ENCODE assay signal across 29 cellular contexts in the genomic region with DNA sequence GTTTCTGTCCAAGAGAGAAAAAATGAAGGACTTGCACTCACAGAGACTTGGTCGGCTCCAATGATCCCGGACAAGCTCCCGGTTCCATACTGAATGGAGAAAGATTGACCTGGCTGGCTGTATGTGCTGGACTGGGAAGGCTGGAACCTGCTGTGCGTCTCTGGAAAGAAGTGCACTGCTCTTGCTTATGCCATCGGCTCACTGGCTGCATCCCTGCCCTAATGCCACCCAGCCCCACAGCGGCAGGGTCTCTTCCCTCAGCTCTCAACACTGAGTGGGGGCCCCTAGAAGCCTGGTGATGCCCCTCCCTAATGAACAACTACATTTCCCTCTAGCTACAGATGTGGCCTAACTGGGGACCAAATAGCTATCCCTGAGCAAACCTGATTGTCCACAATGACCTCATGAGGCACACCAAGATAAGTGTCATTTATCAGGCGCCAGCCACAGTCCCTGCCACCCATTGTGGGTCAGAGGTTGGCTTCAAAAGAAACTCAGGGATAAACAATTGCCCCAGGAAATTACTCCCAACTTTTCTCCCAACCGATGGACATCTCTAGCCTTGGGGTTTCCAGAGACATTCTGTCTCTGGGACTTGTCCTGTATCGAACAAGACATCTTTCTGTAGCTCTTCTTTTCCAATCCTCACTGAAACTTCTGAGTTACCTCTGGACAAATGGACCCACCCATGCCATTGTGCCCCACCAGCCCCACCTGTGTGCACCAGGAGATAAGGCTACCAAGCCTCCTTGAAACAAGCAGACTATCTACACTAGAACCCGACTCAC. TPM values are rescaled to one million over a fixed set of nuclear protein-coding genes. Genes with fewer than 3 reads are reported as not detected.
DNase-seq lines count a peak whose midpoint lies in the region; ATAC-seq, FAIRE-seq and TF ChIP-seq lines count a peak whose summit lies in the region.
"Had no signal": no experiment of that assay in that cellular context is flagged by ENCODE, and none has a peak within 500 bp of the region (broad histone marks: within the 10 kb centered on the region; RNA-seq: fewer than 3 reads in every experiment).

No MANE protein-coding gene starts in this region.

- H3K27me3 Mint-ChIP-seq in Calu3 (ENCODE audit: unreplicated experiment): no peaks in the 10 kb centered on the region
- H3K27me3 Mint-ChIP-seq in osteocyte (ENCODE audit: unreplicated experiment): peaks cover 16% of the 10 kb centered on the region

- H3K27ac Mint-ChIP-seq in Calu3 (ENCODE audit: unreplicated experiment) (peak overlapping the region; percentile 91), osteocyte (ENCODE audit: unreplicated experiment) (no peak overlapping the region)
- H3K27ac Mint-ChIP-seq: CD8-positive, alpha-beta T cell; nephron progenitor cell had no signal

- TF ChIP-seq POLR2A in endothelial cell of umbilical vein (IDR thresholded peaks at IDR 0.05; ENCODE audit: low read depth, low read length): no peak

- CTCF ChIA-PET in Calu3 (lab: Charles Lee) (interaction anchor here (0.6 to 3.9 kb wide), 6 partner anchors 9 to 44 kb away, joined by 3 to 11 read pairs (median 6); no protein-coding TSS in a partner anchor), PC-9 (lab: Charles Lee) (interaction anchor here (0.6 to 1.0 kb wide), 3 partner anchors 44 to 591 kb away, joined by 3 to 5 read pairs (median 4); a partner anchor contains a TSS), endothelial cell of umbilical vein (lab: Charles Lee) (interaction anchor here (0.6 to 3.0 kb wide), 6 partner anchors 10 to 85 kb away, joined by 3 to 16 read pairs (median 4); no protein-coding TSS in a partner anchor)

- H2AFZ ChIP-seq in PC-9 (peak overlapping the region; percentile 49; the same call in 1 of the 2 replicates), endothelial cell of umbilical vein (ENCODE audit: low read depth, low read length) (peak overlapping the region; percentile 23)

- H3K9me3 ChIP-seq in PC-9 (ENCODE audit: insufficient read depth, low read depth) (no peaks in the 10 kb centered on the region; the same call in 1 of the 2 replicates), endothelial cell of umbilical vein (replicated peaks; ENCODE audit: control insufficient read depth, insufficient read depth, low read length) (no peaks in the 10 kb centered on the region)
- H3K9me3 ChIP-seq: gastrocnemius medialis, lower lobe of right lung, Peyer's patch, right atrium auricular region, thyroid gland, vagina had no signal

- TSS peak; percentile 12 for BruUV-seq in Calu3 (replicated peaks; lab: Mats Ljungman, UMichigan)
- BruUV-seq in PC-9 (replicated peaks; lab: Mats Ljungman, UMichigan): TSS peak; percentile 55
- BruUV-seq in endothelial cell of umbilical vein (replicated peaks; lab: Mats Ljungman, UMichigan): no TSS peak

- H3K4me1 ChIP-seq in PC-9 (replicated peaks; ENCODE audit: insufficient read depth): peaks cover 28% of the 10 kb centered on the region
- peaks cover 13% of the 10 kb centered on the region for H3K4me1 ChIP-seq in endothelial cell of umbilical vein (ENCODE audit: control insufficient read depth, extremely low read depth, insufficient read depth, low read length)
- H3K4me1 ChIP-seq: gastrocnemius medialis, Peyer's patch, right atrium auricular region, vagina had no signal

- H3K27ac ChIP-seq in PC-9 (peak overlapping the region; percentile 88), endothelial cell of umbilical vein (ENCODE audit: insufficient read depth, low read depth, low read length) (peak overlapping the region; percentile 36)
- H3K27ac ChIP-seq: gastrocnemius medialis, lower lobe of right lung, Peyer's patch, right atrium auricular region, thyroid gland, vagina had no signal

- H4K20me1 ChIP-seq in PC-9 (ENCODE audit: insufficient read depth) (no peaks in the 10 kb centered on the region), endothelial cell of umbilical vein (replicated peaks; ENCODE audit: control insufficient read depth, extremely low read depth, insufficient read depth, low read length) (no peaks in the 10 kb centered on the region)

- POLR2A ChIA-PET in PC-9 (lab: Charles Lee; ENCODE audit: unreplicated experiment) (no interaction called here), endothelial cell of umbilical vein (lab: Charles Lee) (no interaction called here)

- dilution Hi-C loops in endothelial cell of umbilical vein (cut with MboI; ENCODE audit: extremely low pct_ligation_motif_present, low sequenced_read_pairs): no loop called here

- H3K27me3 ChIP-seq in PC-9 (ENCODE audit: insufficient read depth, low read depth) (no peaks in the 10 kb centered on the region), endothelial cell of umbilical vein (ENCODE audit: control insufficient read depth in 2 of 2, insufficient read depth in 2 of 2, low read length in 2 of 2) (no peaks in the 10 kb centered on the region)
- H3K27me3 ChIP-seq: gastrocnemius medialis, Peyer's patch, right atrium auricular region, thyroid gland, vagina had no signal

- ATAC-seq in GM21528 (IDR thresholded peaks at IDR 0.05; ENCODE audit: low FRiP score, unreplicated experiment) (no peak), GM19395 (IDR thresholded peaks at IDR 0.05; ENCODE audit: unreplicated experiment) (no peak)
- ATAC-seq: CD8-positive, alpha-beta T cell; gastrocnemius medialis; GM12878; lower lobe of right lung had no signal

- H3K9me2 ChIP-seq in PC-9 (ENCODE audit: insufficient read depth): no peaks in the 10 kb centered on the region

- no peaks in the 10 kb centered on the region for H3K36me3 ChIP-seq in PC-9 (ENCODE audit: low read depth)
- no peaks in the 10 kb centered on the region for H3K36me3 ChIP-seq in endothelial cell of umbilical vein (ENCODE audit: control insufficient read depth in 2 of 2, extremely low read depth in 1 of 2, insufficient read depth in 2 of 2, low read length in 2 of 2)
- H3K36me3 ChIP-seq: gastrocnemius medialis, lower lobe of right lung, Peyer's patch, right atrium auricular region, thyroid gland, vagina had no signal

- H3K9me1 ChIP-seq in endothelial cell of umbilical vein (replicated peaks; ENCODE audit: control insufficient read depth, extremely low read depth, insufficient read depth, low read length): no peaks in the 10 kb centered on the region

- TF ChIP-seq CTCF in Calu3 (IDR thresholded peaks at IDR 0.05; ENCODE audit: unreplicated experiment): no peak
- no peak for TF ChIP-seq CTCF in PC-9 (conservative IDR thresholded peaks at IDR 0.05)
- TF ChIP-seq CTCF in endothelial cell of umbilical vein (IDR thresholded peaks at IDR 0.05; ENCODE audit: extremely low read depth in 1 of 2, insufficient read depth in 1 of 2, low read depth in 1 of 2, low read length in 2 of 2): no peak
- TF ChIP-seq CTCF in osteocyte (IDR thresholded peaks at IDR 0.05): no peak

- H3K79me2 ChIP-seq in PC-9 (ENCODE audit: low read depth) (no peaks in the 10 kb centered on the region), endothelial cell of umbilical vein (ENCODE audit: control insufficient read depth, insufficient read depth, low read length) (no peaks in the 10 kb centered on the region)

- H3K4me3 Mint-ChIP-seq in Calu3 (ENCODE audit: low read depth, unreplicated experiment) (peak overlapping the region; percentile 68), osteocyte (ENCODE audit: unreplicated experiment) (no peak overlapping the region)
- H3K4me3 Mint-ChIP-seq: CD8-positive, alpha-beta T cell; central memory CD8-positive, alpha-beta T cell; nephron progenitor cell had no signal

- DNase-seq in Calu3 (peak; percentile 66), PC-9 (peak; percentile 54 to 79), endothelial cell of umbilical vein (ENCODE audit: low read depth, low spot score) (no peak), osteocyte (ENCODE audit: extremely low spot score, unreplicated experiment) (peak; percentile 68), mesenteric fat pad (ENCODE audit: low spot score) (no peak)
- DNase-seq in activated CD8-positive, alpha-beta memory T cell treated with anti-CD3 and anti-CD28 coated beads for 24 hours: no peak
- DNase-seq: activated CD4-positive, alpha-beta T cell treated with anti-CD3 and anti-CD28 coated beads, Interleukin-2, amount 50 U/mL, for 48 hours; activated CD4-positive, CD25-positive, alpha-beta regulatory T cell treated with anti-CD3 and anti-CD28 coated beads, Interleukin-2, amount 50 U/mL, for 72 hours; activated naive CD4-positive, alpha-beta T cell; CD8-positive, alpha-beta T cell; DMS 273 treated with DMSO at 0.1 percent for 48 hours; gastrocnemius medialis; Karpas-422; lower lobe of right lung; NCI-H146; NCI-H2107; NCI-H345; NCI-H69; nephron progenitor cell; Peyer's patch; thyroid gland had no signal

- H3K4me1 Mint-ChIP-seq in Calu3 (ENCODE audit: low read depth, unreplicated experiment) (peaks cover 66% of the 10 kb centered on the region), osteocyte (ENCODE audit: unreplicated experiment) (peaks cover 9% of the 10 kb centered on the region)
- H3K4me1 Mint-ChIP-seq: central memory CD8-positive, alpha-beta T cell had no signal

- FAIRE-seq in endothelial cell of umbilical vein (lab: Jason Lieb, UNC): no peak
- FAIRE-seq: GM12878 had no signal

- H3K4me2 ChIP-seq in PC-9 (peak overlapping the region; percentile 76), endothelial cell of umbilical vein (ENCODE audit: insufficient read depth, low read length) (peak overlapping the region; percentile 5)
- H3K4me2 ChIP-seq: smooth muscle cell had no signal

- peak overlapping the region; percentile 36; the same call in 1 of the 2 replicates for H3K4me3 ChIP-seq in PC-9
- no peak overlapping the region for H3K4me3 ChIP-seq in endothelial cell of umbilical vein (replicated peaks in 1 of 3; ENCODE audit: insufficient read depth in 1 of 3, low read depth in 1 of 3, low read length in 3 of 3)
- H3K4me3 ChIP-seq: gastrocnemius medialis, GM12878, Peyer's patch, right atrium auricular region, smooth muscle cell, thyroid gland, vagina had no signal

- H3K36me3 Mint-ChIP-seq in Calu3 (ENCODE audit: insufficient read depth, unreplicated experiment) (peaks cover 47% of the 10 kb centered on the region), osteocyte (ENCODE audit: unreplicated experiment) (no peaks in the 10 kb centered on the region)
- H3K36me3 Mint-ChIP-seq: CD8-positive, alpha-beta T cell had no signal

- peaks cover 24% of the 10 kb centered on the region for H3F3A ChIP-seq in PC-9 (ENCODE audit: insufficient read depth, low read depth)

- no peak overlapping the region for H3K9ac ChIP-seq in endothelial cell of umbilical vein (replicated peaks; ENCODE audit: extremely low read depth, insufficient read depth, low read length)

- intact Hi-C loops in Calu3 (cut with micrococcal nuclease; ENCODE audit: unreplicated experiment) (loop anchor here (5.0 kb wide), 2 partner anchors 36 to 39 kb away; no protein-coding TSS in a partner anchor), PC-9 (cut with micrococcal nuclease; ENCODE audit: unreplicated experiment) (no loop called here), endothelial cell of umbilical vein (cut with micrococcal nuclease) (no loop called here)

- H3K9me3 Mint-ChIP-seq in Calu3 (ENCODE audit: low read depth, unreplicated experiment) (no peaks in the 10 kb centered on the region), osteocyte (ENCODE audit: unreplicated experiment) (no peaks in the 10 kb centered on the region)
- H3K9me3 Mint-ChIP-seq: CD8-positive, alpha-beta T cell; central memory CD8-positive, alpha-beta T cell had no signal

RNA-seq across cellular contexts. Expression of a gene that starts 2.5 kb away (rescaled TPM):
- 425 and 457 TPM in 2 replicates for total RNA-seq in Calu3 (2022)
- total RNA-seq in PC-9 (2021): 0.65 and 1.2 TPM in 2 replicates
- not detected in 2 replicates for total RNA-seq in endothelial cell of umbilical vein
- 0.11 and 0.17 TPM in 2 replicates for polyA plus RNA-seq in endothelial cell of umbilical vein
- polyA plus RNA-seq in endothelial cell of umbilical vein (2011; cell fraction: cytosol; rRNA removed): 0.07 and 0.08 TPM in 2 replicates
- not detected in 2 replicates for polyA plus RNA-seq in endothelial cell of umbilical vein (2011; cell fraction: nucleus; rRNA removed)
- polyA plus RNA-seq in endothelial cell of umbilical vein (2012): 0.11 TPM in 1 of 2 replicates, not detected in the other
- polyA minus RNA-seq in endothelial cell of umbilical vein: not detected in 2 replicates
- not detected for polyA minus RNA-seq in endothelial cell of umbilical vein (2011; cell fraction: cytosol; rRNA and poly(A)+ RNA removed)
- polyA minus RNA-seq in endothelial cell of umbilical vein (2011; cell fraction: nucleus; rRNA and poly(A)+ RNA removed): not detected in 2 replicates
- not detected in 2 replicates for total RNA-seq in osteocyte
- 0.35 TPM for total RNA-seq in mesenteric fat pad
- total RNA-seq: CD8-positive, alpha-beta T cell; gastrocnemius medialis; smooth muscle cell; T-helper 1 cell treated with Interleukin-12 subunit alpha and Interleukin-12 subunit beta and Interleukin-4 antibody, amounts not matched to agents 30 ng/mL and 1 ng/mL, for 36 hours; vagina had no signal
- polyA plus RNA-seq: GM12878, smooth muscle cell had no signal

RNA-seq across cellular contexts. Expression of a gene that starts 18.0 kb away (rescaled TPM):
- 1.1 and 1.3 TPM in 2 replicates for total RNA-seq in Calu3 (2022)
- total RNA-seq in PC-9 (2021): not detected in 2 replicates
- not detected in 2 replicates for total RNA-seq in endothelial cell of umbilical vein
- 0.15 and 0.51 TPM in 2 replicates for polyA plus RNA-seq in endothelial cell of umbilical vein
- 0.08 and 0.09 TPM in 2 replicates for polyA plus RNA-seq in endothelial cell of umbilical vein (2011; cell fraction: cytosol; rRNA removed)
- polyA plus RNA-seq in endothelial cell of umbilical vein (2011; cell fraction: nucleus; rRNA removed): 0.16 and 0.31 TPM in 2 replicates
- 0.16 TPM in 1 of 2 replicates, not detected in the other for polyA plus RNA-seq in endothelial cell of umbilical vein (2012)
- polyA minus RNA-seq in endothelial cell of umbilical vein: 0.19 TPM in 1 of 2 replicates, not detected in the other
- not detected for polyA minus RNA-seq in endothelial cell of umbilical vein (2011; cell fraction: cytosol; rRNA and poly(A)+ RNA removed)
- polyA minus RNA-seq in endothelial cell of umbilical vein (2011; cell fraction: nucleus; rRNA and poly(A)+ RNA removed): not detected in 2 replicates
- 0.78 TPM in 2 replicates for total RNA-seq in osteocyte
- total RNA-seq in mesenteric fat pad: 6.0 TPM
- total RNA-seq: CD8-positive, alpha-beta T cell; GM12878; T-helper 1 cell treated with Interleukin-12 subunit alpha and Interleukin-12 subunit beta and Interleukin-4 antibody, amounts not matched to agents 30 ng/mL and 1 ng/mL, for 36 hours had no signal

RNA-seq across cellular contexts. Expression of a gene that starts 31.8 kb away (rescaled TPM):
- 75.1 and 88.9 TPM in 2 replicates for total RNA-seq in Calu3 (2022)
- total RNA-seq in PC-9 (2021): not detected in 2 replicates
- total RNA-seq in endothelial cell of umbilical vein: not detected in 2 replicates
- not detected in 2 replicates for polyA plus RNA-seq in endothelial cell of umbilical vein
- polyA plus RNA-seq in endothelial cell of umbilical vein (2011; cell fraction: cytosol; rRNA removed): not detected in 2 replicates
- not detected in 2 replicates for polyA plus RNA-seq in endothelial cell of umbilical vein (2011; cell fraction: nucleus; rRNA removed)
- not detected in 2 replicates for polyA plus RNA-seq in endothelial cell of umbilical vein (2012)
- not detected in 2 replicates for polyA minus RNA-seq in endothelial cell of umbilical vein
- polyA minus RNA-seq in endothelial cell of umbilical vein (2011; cell fraction: cytosol; rRNA and poly(A)+ RNA removed): not detected
- not detected in 2 replicates for polyA minus RNA-seq in endothelial cell of umbilical vein (2011; cell fraction: nucleus; rRNA and poly(A)+ RNA removed)
- total RNA-seq in osteocyte: not detected in 2 replicates
- total RNA-seq in mesenteric fat pad: 2.2 TPM
- total RNA-seq: CD8-positive, alpha-beta T cell; gastrocnemius medialis; right atrium auricular region; smooth muscle cell; T-helper 1 cell treated with Interleukin-12 subunit alpha and Interleukin-12 subunit beta and Interleukin-4 antibody, amounts not matched to agents 30 ng/mL and 1 ng/mL, for 36 hours had no signal
- polyA plus RNA-seq: smooth muscle cell had no signal

Comparison
In these comparisons a context has a peak if more than half of its experiments do, and no peak if none do; other contexts are left out.
1. DNase-seq: peak in Calu3 (single experiment), PC-9 (2 of 2) and osteocyte (single experiment); none in endothelial cell of umbilical vein (single experiment), activated CD8-positive, alpha-beta memory T cell treated with anti-CD3 and anti-CD28 coated beads for 24 hours (single experiment) and mesenteric fat pad (single experiment).
2. RNA of a gene that starts 2.5 kb away (total RNA-seq): 425 to 457 TPM in Calu3; 0.65 to 1.2 TPM in PC-9, 0.35 TPM in mesenteric fat pad (single experiment), not detected in endothelial cell of umbilical vein and not detected in osteocyte; every median in the first group is over 100 times any median in the second.
3. RNA of a gene that starts 31.8 kb away (total RNA-seq): 75.1 to 88.9 TPM in Calu3; 2.2 TPM in mesenteric fat pad (single experiment), not detected in PC-9, not detected in endothelial cell of umbilical vein and not detected in osteocyte; every median in the first group is over 10 times any median in the second.